ENCODE assay signal across 8 cellular contexts in the genomic region with DNA sequence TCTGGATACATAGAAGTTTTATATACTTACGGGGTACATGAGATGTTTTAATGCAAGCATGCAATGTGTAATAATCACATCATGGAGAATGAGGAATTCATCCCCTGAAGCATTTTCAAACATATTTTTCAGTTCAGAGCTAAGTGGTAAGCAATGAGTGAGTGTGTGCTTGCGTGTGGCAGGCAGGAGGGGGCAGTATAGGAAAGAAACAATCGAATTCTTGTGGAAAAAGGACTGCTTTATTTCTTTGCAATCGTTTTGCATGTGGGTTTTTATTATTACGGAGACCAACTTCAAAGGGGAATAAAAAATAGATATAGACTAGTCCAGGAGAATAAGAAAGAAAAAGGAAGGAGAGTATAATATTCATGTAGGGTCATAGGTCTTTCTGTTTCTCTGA.
DNase-seq lines count a peak whose midpoint lies in the region; ATAC-seq and TF ChIP-seq lines count a peak whose summit lies in the region.
"Had no signal": no experiment of that assay in that cellular context is flagged by ENCODE, and none has a peak within 500 bp of the region (broad histone marks: within the 10 kb centered on the region; RNA-seq: fewer than 3 reads in every experiment).

No MANE protein-coding gene starts in this region.

- H2BK15ac ChIP-seq in neuronal stem cell (ENCODE audit: low read length): no peak overlapping the region

- H4K91ac ChIP-seq in neuronal stem cell (ENCODE audit: low read depth, low read length, poor library complexity): no peak overlapping the region

- WGBS in neuronal stem cell (ENCODE audit: extremely low coverage in 2 of 2, insufficient read length in 2 of 2, insufficient replicate concordance in 1 of 2), 2 donors: no CpG with 5 or more reads among the region's 5 CpGs

- no peaks in the 10 kb centered on the region for H3K79me1 ChIP-seq in neuronal stem cell (ENCODE audit: low read depth, low read length)

- H3K36me3 ChIP-seq in WERI-Rb-1 (no peaks in the 10 kb centered on the region), neural progenitor cell (no peaks in the 10 kb centered on the region), neuronal stem cell (replicated peaks in 1 of 2; ENCODE audit: control insufficient read depth in 2 of 2, insufficient read depth in 2 of 2, low read length in 2 of 2) (no peaks in the 10 kb centered on the region)

- H3K9ac ChIP-seq in neural progenitor cell (no peak overlapping the region), neuronal stem cell (ENCODE audit: low read depth, low read length, poor library complexity) (no peak overlapping the region)

- no peak overlapping the region for H3K23ac ChIP-seq in neuronal stem cell (ENCODE audit: low read depth, low read length, poor library complexity)

- TF ChIP-seq CTCF in WERI-Rb-1 (IDR thresholded peaks at IDR 0.05; ENCODE audit: low read depth, low read length): peak; percentile 60
- peak; percentile 74 for TF ChIP-seq CTCF in neural progenitor cell (IDR thresholded peaks at IDR 0.05)
- no peak for TF ChIP-seq CTCF in omental fat pad (IDR thresholded peaks at IDR 0.05)

- H3K9me3 ChIP-seq in WERI-Rb-1 (ENCODE audit: severe bottlenecking) (peaks cover 5% of the 10 kb centered on the region), neural progenitor cell (ENCODE audit: low read depth) (no peaks in the 10 kb centered on the region), neuronal stem cell (replicated peaks in 1 of 2; ENCODE audit: control insufficient read depth in 2 of 2, insufficient read depth in 1 of 2, low read depth in 1 of 2, low read length in 2 of 2) (no peaks in the 10 kb centered on the region)

- H3K27me3 ChIP-seq in WERI-Rb-1 (ENCODE audit: insufficient read depth, low read depth, severe bottlenecking) (no peaks in the 10 kb centered on the region), neural progenitor cell (no peaks in the 10 kb centered on the region), neuronal stem cell (ENCODE audit: control insufficient read depth in 3 of 3, insufficient read depth in 3 of 3, low read depth in 1 of 3, low read length in 3 of 3) (no peaks in the 10 kb centered on the region)

- H2BK120ac ChIP-seq in neuronal stem cell (ENCODE audit: low read depth, low read length): no peak overlapping the region

- no peak overlapping the region for H4K8ac ChIP-seq in neuronal stem cell (ENCODE audit: low read depth, low read length)

- no peak overlapping the region for H3K4ac ChIP-seq in neuronal stem cell (ENCODE audit: low read length)

- H2BK12ac ChIP-seq in neuronal stem cell (ENCODE audit: low read length): no peak overlapping the region

- H2AFZ ChIP-seq in neural progenitor cell (replicated peaks): no peak overlapping the region
- no peak overlapping the region for H2AFZ ChIP-seq in neuronal stem cell (ENCODE audit: low read length)

- peaks cover 5% of the 10 kb centered on the region for H3K27me3 Mint-ChIP-seq in neural progenitor cell (ENCODE audit: insufficient read depth, low read depth)

- DNase-seq in WERI-Rb-1 (peak; percentile 18), neural progenitor cell (ENCODE audit: low spot score) (peak; percentile 33), omental fat pad (ENCODE audit: low spot score) (no peak), neuronal stem cell (ENCODE audit: low spot score) (no peak)
- DNase-seq in activated CD4-positive, alpha-beta T cell treated with anti-CD3 and anti-CD28 coated beads, Interleukin-2, amount 50 U/mL, for 1 hour: no peak
- DNase-seq: mesenchymal stem cell had no signal

- H3K4me2 ChIP-seq in neural progenitor cell: no peak overlapping the region
- H3K4me2 ChIP-seq in neuronal stem cell (ENCODE audit: insufficient read depth, low read length, poor library complexity, severe bottlenecking): no peak overlapping the region

- no peaks in the 10 kb centered on the region for H3F3A ChIP-seq in neural progenitor cell (ENCODE audit: low read depth)

- H3K14ac ChIP-seq in neuronal stem cell (ENCODE audit: low read length): no peak overlapping the region

- H3K4me3 ChIP-seq in WERI-Rb-1 (ENCODE audit: low read depth, low read length) (no peak overlapping the region), neural progenitor cell (no peak overlapping the region), neuronal stem cell (ENCODE audit: low read length in 2 of 2) (no peak overlapping the region)

- H3K18ac ChIP-seq in neuronal stem cell (ENCODE audit: low read length): no peak overlapping the region

- peaks cover 1% of the 10 kb centered on the region for H3K36me3 Mint-ChIP-seq in neural progenitor cell

- peaks cover 19% of the 10 kb centered on the region for H3K9me3 Mint-ChIP-seq in neural progenitor cell

- H3K4me1 ChIP-seq in neural progenitor cell: peaks cover 5% of the 10 kb centered on the region
- H3K4me1 ChIP-seq in neuronal stem cell (ENCODE audit: control insufficient read depth in 2 of 2, insufficient read depth in 1 of 2, low read depth in 1 of 2, low read length in 2 of 2): no peaks in the 10 kb centered on the region

- no peaks in the 10 kb centered on the region for H3K79me2 ChIP-seq in neural progenitor cell (ENCODE audit: low read depth)

- no peak overlapping the region for H3K27ac Mint-ChIP-seq in neural progenitor cell

- H3K27ac ChIP-seq in WERI-Rb-1: no peak overlapping the region
- no peak overlapping the region for H3K27ac ChIP-seq in neural progenitor cell
- no peak overlapping the region for H3K27ac ChIP-seq in neuronal stem cell (replicated peaks; ENCODE audit: low read length)

- ATAC-seq in GM18498 (IDR thresholded peaks at IDR 0.05; ENCODE audit: unreplicated experiment) (peak; percentile 34), HG02884 (IDR thresholded peaks at IDR 0.05; ENCODE audit: unreplicated experiment) (peak; percentile 28), omental fat pad (ENCODE audit: low FRiP score) (no peak)

- H2BK5ac ChIP-seq in neuronal stem cell (ENCODE audit: low read length): no peak overlapping the region

- H2AK5ac ChIP-seq in neuronal stem cell (ENCODE audit: low read depth, low read length): no peak overlapping the region

- no peaks in the 10 kb centered on the region for H4K20me1 ChIP-seq in neural progenitor cell (ENCODE audit: low read depth)

- no peak overlapping the region for H3K4me3 Mint-ChIP-seq in neural progenitor cell

- peaks cover 10% of the 10 kb centered on the region for H3K4me1 Mint-ChIP-seq in neural progenitor cell

Comparison
In these comparisons a context has a peak if more than half of its experiments do, and no peak if none do; other contexts are left out.
1. DNase-seq: peak in WERI-Rb-1 (single experiment) and neural progenitor cell (single experiment); none in omental fat pad (single experiment), neuronal stem cell (single experiment) and activated CD4-positive, alpha-beta T cell treated with anti-CD3 and anti-CD28 coated beads, Interleukin-2, amount 50 U/mL, for 1 hour (single experiment).
2. CTCF ChIP-seq: peak in WERI-Rb-1 (single experiment) and neural progenitor cell (single experiment); none in omental fat pad (0 of 3).